In the genomic region with DNA sequence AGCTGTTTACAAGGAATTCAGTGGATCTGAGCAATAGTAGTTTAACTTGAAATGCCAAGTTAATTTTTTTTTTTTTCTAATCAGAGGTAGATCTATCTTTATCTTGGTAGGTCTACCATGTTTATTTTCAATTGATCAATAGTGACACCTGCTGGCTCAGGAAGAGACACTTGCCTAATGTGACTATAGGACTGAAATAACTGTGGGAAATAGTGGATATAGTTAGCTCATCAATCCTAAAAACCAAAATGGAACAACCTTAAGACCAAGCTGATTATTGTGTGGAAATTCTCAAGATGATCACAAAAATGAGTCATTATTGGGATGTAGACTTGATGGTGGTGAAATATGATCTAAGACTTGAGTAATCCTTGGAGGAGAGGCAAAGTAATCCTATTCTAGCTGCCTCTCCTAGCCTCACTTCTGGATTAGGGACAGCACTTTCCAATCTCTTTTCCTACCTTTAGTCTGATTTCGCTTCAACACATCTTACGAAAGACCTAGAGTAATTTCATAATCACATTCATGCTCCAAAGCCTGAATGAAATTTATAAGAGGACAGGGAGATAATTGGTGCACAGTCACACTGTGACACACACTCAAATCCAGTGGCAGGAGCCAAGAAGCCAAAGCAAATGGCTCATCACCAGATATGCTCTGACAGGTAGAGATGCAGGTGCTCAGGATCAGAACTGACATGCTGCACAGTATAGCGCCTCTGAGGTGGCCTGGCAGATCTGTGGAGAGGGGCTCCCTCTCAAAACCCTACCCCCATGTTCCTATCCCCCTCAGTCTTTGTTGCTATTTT, we compare ENCODE assay signal across 8 cellular contexts.
DNase-seq lines count a peak whose midpoint lies in the region; ATAC-seq and TF ChIP-seq lines count a peak whose summit lies in the region.

No MANE protein-coding gene starts in this region.

- peak; percentile 80 for ATAC-seq in activated CD4-positive, alpha-beta T cell treated with anti-CD3 and anti-CD28 coated beads for 36 hours
- ATAC-seq in GM18858 (IDR thresholded peaks at IDR 0.05; ENCODE audit: unreplicated experiment) = no peak

- POLR2A ChIA-PET in activated CD4-positive, alpha-beta T cell treated with anti-CD3 and anti-CD28 coated beads for 36 hours (lab: Charles Lee) = interaction anchor here (0.7 kb wide), 1 partner anchor 164 kb away, joined by 4 read pairs; no protein-coding TSS in a partner anchor
- POLR2A ChIA-PET in CD8-positive, alpha-beta memory T cell (lab: Charles Lee) = no interaction called here

- peak; percentile 8 for DNase-seq in activated CD4-positive, alpha-beta T cell treated with anti-CD3 and anti-CD28 coated beads for 36 hours
- no peak for DNase-seq in activated CD4-positive, alpha-beta T cell treated with anti-CD3 and anti-CD28 coated beads for 1 hour
- DNase-seq in HFF-Myc (ENCODE audit: extremely low read depth, low read depth) (peak; percentile 27), NCI-H2171 treated with DMSO at 0.1 percent for 48 hours (lab: John Stamatoyannopoulos, UW) (peak; percentile 52), cerebellum (ENCODE audit: low spot score) (peak; percentile 6), myocyte (ENCODE audit: low read depth) (peak; percentile 72)
- DNase-seq in CD8-positive, alpha-beta memory T cell = no peak

- H3K36me3 Mint-ChIP-seq in activated CD4-positive, alpha-beta T cell treated with anti-CD3 and anti-CD28 coated beads for 36 hours (ENCODE audit: low read depth) = no peaks in the 10 kb centered on the region
- H3K36me3 Mint-ChIP-seq in CD8-positive, alpha-beta memory T cell = no peaks in the 10 kb centered on the region

- CTCF ChIA-PET in activated CD4-positive, alpha-beta T cell treated with anti-CD3 and anti-CD28 coated beads for 36 hours (lab: Charles Lee) = interaction anchor here (0.7 to 1.6 kb wide), 12 partner anchors 11 to 1029 kb away, joined by 3 to 12 read pairs (median 4); no protein-coding TSS in a partner anchor
- CTCF ChIA-PET in CD8-positive, alpha-beta memory T cell (lab: Charles Lee) = no interaction called here

- no peaks in the 10 kb centered on the region for H3K4me1 Mint-ChIP-seq in activated CD4-positive, alpha-beta T cell treated with anti-CD3 and anti-CD28 coated beads for 36 hours
- no peaks in the 10 kb centered on the region for H3K4me1 Mint-ChIP-seq in CD8-positive, alpha-beta memory T cell

- H3K4me3 Mint-ChIP-seq in activated CD4-positive, alpha-beta T cell treated with anti-CD3 and anti-CD28 coated beads for 36 hours = no peak overlapping the region
- H3K4me3 Mint-ChIP-seq in CD8-positive, alpha-beta memory T cell = no peak overlapping the region

- H3K27ac ChIP-seq in CD8-positive, alpha-beta memory T cell (ENCODE audit: low read depth, low read length) = no peak overlapping the region

- H3K27me3 Mint-ChIP-seq in activated CD4-positive, alpha-beta T cell treated with anti-CD3 and anti-CD28 coated beads for 36 hours = no peaks in the 10 kb centered on the region
- peaks cover 5 to 37% of the 10 kb centered on the region in 2 donors for H3K27me3 Mint-ChIP-seq in CD8-positive, alpha-beta memory T cell

- H3K27me3 ChIP-seq in CD8-positive, alpha-beta memory T cell (ENCODE audit: insufficient read depth, low read length, poor library complexity, severe bottlenecking) = no peaks in the 10 kb centered on the region

- H3K9me3 ChIP-seq in CD8-positive, alpha-beta memory T cell (ENCODE audit: low read length) = no peaks in the 10 kb centered on the region

- no peaks in the 10 kb centered on the region for H3K9me3 Mint-ChIP-seq in activated CD4-positive, alpha-beta T cell treated with anti-CD3 and anti-CD28 coated beads for 36 hours (ENCODE audit: low read depth)
- H3K9me3 Mint-ChIP-seq in CD8-positive, alpha-beta memory T cell = no peaks in the 10 kb centered on the region

- peak; percentile 50 for TF ChIP-seq CTCF in HFF-Myc (IDR thresholded peaks at IDR 0.05; ENCODE audit: low read depth, low read length, missing control alignments)

- no peaks in the 10 kb centered on the region for H3K4me1 ChIP-seq in CD8-positive, alpha-beta memory T cell (ENCODE audit: insufficient read depth, low read length)

- no peaks in the 10 kb centered on the region for H3K36me3 ChIP-seq in CD8-positive, alpha-beta memory T cell (ENCODE audit: insufficient read depth, low read length)

- no peak overlapping the region for H3K4me3 ChIP-seq in HFF-Myc (replicated peaks; ENCODE audit: low read depth, low read length)
- H3K4me3 ChIP-seq in CD8-positive, alpha-beta memory T cell (ENCODE audit: low read length) = no peak overlapping the region

- intact Hi-C loops in activated CD4-positive, alpha-beta T cell treated with anti-CD3 and anti-CD28 coated beads for 36 hours (cut with DNase I, micrococcal nuclease) = loop anchor here (1.0 to 10.0 kb wide), 9 partner anchors 141 to 1255 kb away; a partner anchor contains a TSS

- no peak overlapping the region for H3K27ac Mint-ChIP-seq in activated CD4-positive, alpha-beta T cell treated with anti-CD3 and anti-CD28 coated beads for 36 hours
- no peak overlapping the region for H3K27ac Mint-ChIP-seq in CD8-positive, alpha-beta memory T cell

Comparison
In these comparisons a context has a peak if more than half of its experiments do, and no peak if none do; other contexts are left out.
1. DNase-seq: peak in activated CD4-positive, alpha-beta T cell treated with anti-CD3 and anti-CD28 coated beads for 36 hours (single experiment), HFF-Myc (single experiment), NCI-H2171 treated with DMSO at 0.1 percent for 48 hours (single experiment), cerebellum (single experiment) and myocyte (single experiment); none in activated CD4-positive, alpha-beta T cell treated with anti-CD3 and anti-CD28 coated beads for 1 hour (single experiment) and CD8-positive, alpha-beta memory T cell (0 of 5).